In genomic region chr4:3314706-3315260, GRCh38 we compare ENCODE assay signal across 13 cellular contexts.
"Had no signal": no experiment of that assay in that cellular context is flagged by ENCODE, and none has a peak within 500 bp of the region (broad histone marks: within the 10 kb centered on the region; RNA-seq: fewer than 3 reads in every experiment).

No MANE protein-coding gene starts in this region.

- H3K27ac ChIP-seq: prostate gland, SK-N-MC, thoracic aorta had no signal

- H3K36me3 ChIP-seq: prostate gland had no signal

- H3K27ac Mint-ChIP-seq: dendritic cell treated with granulocyte-macrophage colony-stimulating factor and Interleukin-4, amounts not matched to agents 40 ng/mL and 50 ng/mL, for 4 days; natural killer cell treated with Interleukin-12 subunit alpha and Interleukin-12 subunit beta and Interleukin-15 and Interleukin-18, amount 100 ng/mL, for 72 hours; stimulated activated naive CD8-positive, alpha-beta T cell treated with anti-CD3 and anti-CD28 coated beads, Interleukin-15, amount 100 ng/mL, for 72 hours; T-cell had no signal

- H3K4me3 Mint-ChIP-seq: central memory CD8-positive, alpha-beta T cell; dendritic cell treated with granulocyte-macrophage colony-stimulating factor and Interleukin-4, amounts not matched to agents 40 ng/mL and 50 ng/mL, for 4 days; natural killer cell treated with Interleukin-12 subunit alpha and Interleukin-12 subunit beta and Interleukin-15 and Interleukin-18, amount 100 ng/mL, for 72 hours; stimulated activated naive CD8-positive, alpha-beta T cell treated with anti-CD3 and anti-CD28 coated beads, Interleukin-15, amount 100 ng/mL, for 72 hours; T-cell had no signal

- H3K9me3 ChIP-seq: prostate gland, thoracic aorta had no signal

- H3K36me3 Mint-ChIP-seq: natural killer cell treated with Interleukin-12 subunit alpha and Interleukin-12 subunit beta and Interleukin-15 and Interleukin-18, amount 100 ng/mL, for 72 hours had no signal

- ATAC-seq: natural killer cell treated with Interleukin-12 subunit alpha and Interleukin-12 subunit beta and Interleukin-15 and Interleukin-18, amount 100 ng/mL, for 72 hours; stimulated activated naive CD8-positive, alpha-beta T cell treated with anti-CD3 and anti-CD28 coated beads, Interleukin-15, amount 100 ng/mL, for 72 hours; T-cell had no signal

- DNase-seq: activated CD4-positive, alpha-beta T cell treated with anti-CD3 and anti-CD28 coated beads for 48 hours; hypothalamus; mammary epithelial cell; nucleus accumbens; stimulated activated CD4-positive, alpha-beta T cell treated with anti-CD3 and anti-CD28 coated beads, Interleukin-2, amount 100 ng/mL, for 48 hours; stimulated activated naive CD8-positive, alpha-beta T cell treated with anti-CD3 and anti-CD28 coated beads, Interleukin-15, amount 100 ng/mL, for 72 hours had no signal

- H3K4me1 ChIP-seq: prostate gland had no signal

- H3K4me3 ChIP-seq: prostate gland, SK-N-MC, thoracic aorta had no signal

- H3K9me3 Mint-ChIP-seq: central memory CD8-positive, alpha-beta T cell; dendritic cell treated with granulocyte-macrophage colony-stimulating factor and Interleukin-4, amounts not matched to agents 40 ng/mL and 50 ng/mL, for 4 days; natural killer cell treated with Interleukin-12 subunit alpha and Interleukin-12 subunit beta and Interleukin-15 and Interleukin-18, amount 100 ng/mL, for 72 hours; stimulated activated naive CD8-positive, alpha-beta T cell treated with anti-CD3 and anti-CD28 coated beads, Interleukin-15, amount 100 ng/mL, for 72 hours; T-cell had no signal

- H3K27me3 Mint-ChIP-seq: central memory CD8-positive, alpha-beta T cell; dendritic cell treated with granulocyte-macrophage colony-stimulating factor and Interleukin-4, amounts not matched to agents 40 ng/mL and 50 ng/mL, for 4 days; natural killer cell treated with Interleukin-12 subunit alpha and Interleukin-12 subunit beta and Interleukin-15 and Interleukin-18, amount 100 ng/mL, for 72 hours; stimulated activated naive CD8-positive, alpha-beta T cell treated with anti-CD3 and anti-CD28 coated beads, Interleukin-15, amount 100 ng/mL, for 72 hours; T-cell had no signal
